In the genomic region with DNA sequence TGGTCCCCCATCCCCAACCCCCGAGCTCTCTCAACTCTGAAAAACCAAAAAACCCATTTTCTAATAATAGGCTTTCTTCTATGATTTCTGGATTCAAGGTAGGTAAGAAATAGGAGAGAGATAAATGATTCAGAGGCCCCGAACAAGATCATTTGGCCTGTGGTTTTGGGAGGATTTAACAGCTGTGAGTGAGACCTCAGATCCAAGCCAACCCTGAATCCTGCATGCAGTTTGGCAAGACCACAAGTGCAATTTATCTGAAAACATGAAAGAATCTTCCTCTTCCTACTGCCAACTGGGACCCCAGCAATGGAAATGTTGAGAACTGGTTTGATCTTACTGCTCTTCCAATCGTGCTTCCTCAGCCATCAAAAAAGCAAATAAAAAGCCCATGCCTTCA, we compare ENCODE assay signal across 1 cellular context.
TF ChIP-seq lines count a peak whose summit lies in the region.

No MANE protein-coding gene starts in this region.

TF ChIP-seq in WTC11, 78 proteins besides CTCF, POLR2A, EP300 and RAD21 (continued from another document):
- TF ChIP-seq, protein P1, sequence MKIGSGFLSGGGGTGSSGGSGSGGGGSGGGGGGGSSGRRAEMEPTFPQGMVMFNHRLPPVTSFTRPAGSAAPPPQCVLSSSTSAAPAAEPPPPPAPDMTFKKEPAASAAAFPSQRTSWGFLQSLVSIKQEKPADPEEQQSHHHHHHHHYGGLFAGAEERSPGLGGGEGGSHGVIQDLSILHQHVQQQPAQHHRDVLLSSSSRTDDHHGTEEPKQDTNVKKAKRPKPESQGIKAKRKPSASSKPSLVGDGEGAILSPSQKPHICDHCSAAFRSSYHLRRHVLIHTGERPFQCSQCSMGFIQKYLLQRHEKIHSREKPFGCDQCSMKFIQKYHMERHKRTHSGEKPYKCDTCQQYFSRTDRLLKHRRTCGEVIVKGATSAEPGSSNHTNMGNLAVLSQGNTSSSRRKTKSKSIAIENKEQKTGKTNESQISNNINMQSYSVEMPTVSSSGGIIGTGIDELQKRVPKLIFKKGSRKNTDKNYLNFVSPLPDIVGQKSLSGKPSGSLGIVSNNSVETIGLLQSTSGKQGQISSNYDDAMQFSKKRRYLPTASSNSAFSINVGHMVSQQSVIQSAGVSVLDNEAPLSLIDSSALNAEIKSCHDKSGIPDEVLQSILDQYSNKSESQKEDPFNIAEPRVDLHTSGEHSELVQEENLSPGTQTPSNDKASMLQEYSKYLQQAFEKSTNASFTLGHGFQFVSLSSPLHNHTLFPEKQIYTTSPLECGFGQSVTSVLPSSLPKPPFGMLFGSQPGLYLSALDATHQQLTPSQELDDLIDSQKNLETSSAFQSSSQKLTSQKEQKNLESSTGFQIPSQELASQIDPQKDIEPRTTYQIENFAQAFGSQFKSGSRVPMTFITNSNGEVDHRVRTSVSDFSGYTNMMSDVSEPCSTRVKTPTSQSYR (CRISPR knock-in tag; IDR thresholded peaks at IDR 0.05): no peak
- TF ChIP-seq TP53 (CRISPR knock-in tag; IDR thresholded peaks at IDR 0.05) (no peak), ESRRA (CRISPR knock-in tag; IDR thresholded peaks at IDR 0.05; ENCODE audit: borderline replicate concordance) (no peak)
- TF ChIP-seq, protein P2, sequence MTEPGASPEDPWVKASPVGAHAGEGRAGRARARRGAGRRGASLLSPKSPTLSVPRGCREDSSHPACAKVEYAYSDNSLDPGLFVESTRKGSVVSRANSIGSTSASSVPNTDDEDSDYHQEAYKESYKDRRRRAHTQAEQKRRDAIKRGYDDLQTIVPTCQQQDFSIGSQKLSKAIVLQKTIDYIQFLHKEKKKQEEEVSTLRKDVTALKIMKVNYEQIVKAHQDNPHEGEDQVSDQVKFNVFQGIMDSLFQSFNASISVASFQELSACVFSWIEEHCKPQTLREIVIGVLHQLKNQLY (CRISPR knock-in tag; IDR thresholded peaks at IDR 0.05): no peak
- TF ChIP-seq, protein P3, sequence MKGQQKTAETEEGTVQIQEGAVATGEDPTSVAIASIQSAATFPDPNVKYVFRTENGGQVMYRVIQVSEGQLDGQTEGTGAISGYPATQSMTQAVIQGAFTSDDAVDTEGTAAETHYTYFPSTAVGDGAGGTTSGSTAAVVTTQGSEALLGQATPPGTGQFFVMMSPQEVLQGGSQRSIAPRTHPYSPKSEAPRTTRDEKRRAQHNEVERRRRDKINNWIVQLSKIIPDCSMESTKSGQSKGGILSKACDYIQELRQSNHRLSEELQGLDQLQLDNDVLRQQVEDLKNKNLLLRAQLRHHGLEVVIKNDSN (CRISPR knock-in tag; IDR thresholded peaks at IDR 0.05): no peak
- TF ChIP-seq, protein P4, sequence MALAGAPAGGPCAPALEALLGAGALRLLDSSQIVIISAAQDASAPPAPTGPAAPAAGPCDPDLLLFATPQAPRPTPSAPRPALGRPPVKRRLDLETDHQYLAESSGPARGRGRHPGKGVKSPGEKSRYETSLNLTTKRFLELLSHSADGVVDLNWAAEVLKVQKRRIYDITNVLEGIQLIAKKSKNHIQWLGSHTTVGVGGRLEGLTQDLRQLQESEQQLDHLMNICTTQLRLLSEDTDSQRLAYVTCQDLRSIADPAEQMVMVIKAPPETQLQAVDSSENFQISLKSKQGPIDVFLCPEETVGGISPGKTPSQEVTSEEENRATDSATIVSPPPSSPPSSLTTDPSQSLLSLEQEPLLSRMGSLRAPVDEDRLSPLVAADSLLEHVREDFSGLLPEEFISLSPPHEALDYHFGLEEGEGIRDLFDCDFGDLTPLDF (CRISPR knock-in tag; IDR thresholded peaks at IDR 0.05): no peak
- TF ChIP-seq, protein P5, sequence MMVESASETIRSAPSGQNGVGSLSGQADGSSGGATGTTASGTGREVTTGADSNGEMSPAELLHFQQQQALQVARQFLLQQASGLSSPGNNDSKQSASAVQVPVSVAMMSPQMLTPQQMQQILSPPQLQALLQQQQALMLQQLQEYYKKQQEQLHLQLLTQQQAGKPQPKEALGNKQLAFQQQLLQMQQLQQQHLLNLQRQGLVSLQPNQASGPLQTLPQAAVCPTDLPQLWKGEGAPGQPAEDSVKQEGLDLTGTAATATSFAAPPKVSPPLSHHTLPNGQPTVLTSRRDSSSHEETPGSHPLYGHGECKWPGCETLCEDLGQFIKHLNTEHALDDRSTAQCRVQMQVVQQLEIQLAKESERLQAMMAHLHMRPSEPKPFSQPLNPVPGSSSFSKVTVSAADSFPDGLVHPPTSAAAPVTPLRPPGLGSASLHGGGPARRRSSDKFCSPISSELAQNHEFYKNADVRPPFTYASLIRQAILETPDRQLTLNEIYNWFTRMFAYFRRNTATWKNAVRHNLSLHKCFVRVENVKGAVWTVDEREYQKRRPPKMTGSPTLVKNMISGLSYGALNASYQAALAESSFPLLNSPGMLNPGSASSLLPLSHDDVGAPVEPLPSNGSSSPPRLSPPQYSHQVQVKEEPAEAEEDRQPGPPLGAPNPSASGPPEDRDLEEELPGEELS (CRISPR knock-in tag; IDR thresholded peaks at IDR 0.05): no peak
- TF ChIP-seq, protein P6, sequence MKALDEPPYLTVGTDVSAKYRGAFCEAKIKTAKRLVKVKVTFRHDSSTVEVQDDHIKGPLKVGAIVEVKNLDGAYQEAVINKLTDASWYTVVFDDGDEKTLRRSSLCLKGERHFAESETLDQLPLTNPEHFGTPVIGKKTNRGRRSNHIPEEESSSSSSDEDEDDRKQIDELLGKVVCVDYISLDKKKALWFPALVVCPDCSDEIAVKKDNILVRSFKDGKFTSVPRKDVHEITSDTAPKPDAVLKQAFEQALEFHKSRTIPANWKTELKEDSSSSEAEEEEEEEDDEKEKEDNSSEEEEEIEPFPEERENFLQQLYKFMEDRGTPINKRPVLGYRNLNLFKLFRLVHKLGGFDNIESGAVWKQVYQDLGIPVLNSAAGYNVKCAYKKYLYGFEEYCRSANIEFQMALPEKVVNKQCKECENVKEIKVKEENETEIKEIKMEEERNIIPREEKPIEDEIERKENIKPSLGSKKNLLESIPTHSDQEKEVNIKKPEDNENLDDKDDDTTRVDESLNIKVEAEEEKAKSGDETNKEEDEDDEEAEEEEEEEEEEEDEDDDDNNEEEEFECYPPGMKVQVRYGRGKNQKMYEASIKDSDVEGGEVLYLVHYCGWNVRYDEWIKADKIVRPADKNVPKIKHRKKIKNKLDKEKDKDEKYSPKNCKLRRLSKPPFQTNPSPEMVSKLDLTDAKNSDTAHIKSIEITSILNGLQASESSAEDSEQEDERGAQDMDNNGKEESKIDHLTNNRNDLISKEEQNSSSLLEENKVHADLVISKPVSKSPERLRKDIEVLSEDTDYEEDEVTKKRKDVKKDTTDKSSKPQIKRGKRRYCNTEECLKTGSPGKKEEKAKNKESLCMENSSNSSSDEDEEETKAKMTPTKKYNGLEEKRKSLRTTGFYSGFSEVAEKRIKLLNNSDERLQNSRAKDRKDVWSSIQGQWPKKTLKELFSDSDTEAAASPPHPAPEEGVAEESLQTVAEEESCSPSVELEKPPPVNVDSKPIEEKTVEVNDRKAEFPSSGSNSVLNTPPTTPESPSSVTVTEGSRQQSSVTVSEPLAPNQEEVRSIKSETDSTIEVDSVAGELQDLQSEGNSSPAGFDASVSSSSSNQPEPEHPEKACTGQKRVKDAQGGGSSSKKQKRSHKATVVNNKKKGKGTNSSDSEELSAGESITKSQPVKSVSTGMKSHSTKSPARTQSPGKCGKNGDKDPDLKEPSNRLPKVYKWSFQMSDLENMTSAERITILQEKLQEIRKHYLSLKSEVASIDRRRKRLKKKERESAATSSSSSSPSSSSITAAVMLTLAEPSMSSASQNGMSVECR (CRISPR knock-in tag; IDR thresholded peaks at IDR 0.05; ENCODE audit: borderline replicate concordance): no peak
TF ChIP-seq in WTC11: peak in this region for 0.
